Comparison of ENCODE assay signal across 25 cellular contexts in genomic region chr15:56871867-56872266, GRCh38. TPM values are rescaled to one million over a fixed set of nuclear protein-coding genes. Genes with fewer than 3 reads are reported as not detected.
DNase-seq lines count a peak whose midpoint lies in the region; ATAC-seq and TF ChIP-seq lines count a peak whose summit lies in the region.
"Had no signal": no experiment of that assay in that cellular context is flagged by ENCODE, and none has a peak within 500 bp of the region (broad histone marks: within the 10 kb centered on the region; RNA-seq: fewer than 3 reads in every experiment).

No MANE protein-coding gene starts in this region.

- TF ChIP-seq POLR2A in thyroid gland (IDR thresholded peaks at IDR 0.05): no peak

- H3K9me3 ChIP-seq in mesenchymal stem cell (ENCODE audit: control insufficient read depth, low read length): no peaks in the 10 kb centered on the region
- H3K9me3 ChIP-seq in thoracic aorta: no peaks in the 10 kb centered on the region
- no peaks in the 10 kb centered on the region for H3K9me3 ChIP-seq in thyroid gland
- H3K9me3 ChIP-seq: left lung, upper lobe of left lung had no signal

- H3K27ac ChIP-seq in mesenchymal stem cell (ENCODE audit: low read length, poor library complexity, severe bottlenecking): no peak overlapping the region
- H3K27ac ChIP-seq in thoracic aorta: peak overlapping the region in 1 of 2 donors; percentile 6
- no peak overlapping the region for H3K27ac ChIP-seq in thyroid gland
- H3K27ac ChIP-seq: epithelial cell of prostate, left lung, upper lobe of left lung had no signal

- no peak overlapping the region for H4K91ac ChIP-seq in mesenchymal stem cell (ENCODE audit: low read length)

- no peak overlapping the region for H3K18ac ChIP-seq in mesenchymal stem cell (ENCODE audit: low read depth in 1 of 2, low read length in 2 of 2)

- 74% methylated on average over 1 of the region's 4 CpGs for WGBS in mesenchymal stem cell
- 90% methylated on average over 4 of the region's 4 CpGs for WGBS in thyroid gland, 2 donors

- no peak overlapping the region for H3K4ac ChIP-seq in mesenchymal stem cell (ENCODE audit: low read depth in 1 of 2, low read length in 2 of 2)

- H3K4me1 ChIP-seq in mesenchymal stem cell (ENCODE audit: control insufficient read depth, insufficient read depth, low read depth, low read length) (no peaks in the 10 kb centered on the region), thoracic aorta (ENCODE audit: control insufficient read depth in 1 of 2, low read depth in 2 of 2) (peaks cover 8 to 18% of the 10 kb centered on the region in 2 donors), thyroid gland (peaks cover 0 to 8% of the 10 kb centered on the region in 2 donors)
- H3K4me1 ChIP-seq: left lung had no signal

- TF ChIP-seq CTCF in thoracic aorta (IDR thresholded peaks at IDR 0.05) (no peak), thyroid gland (IDR thresholded peaks at IDR 0.05) (no peak)

- no peak overlapping the region for H2AFZ ChIP-seq in mesenchymal stem cell (ENCODE audit: low read depth, low read length)

- H3K36me3 ChIP-seq in mesenchymal stem cell (ENCODE audit: control insufficient read depth in 1 of 2, insufficient read depth in 2 of 2, low read depth in 1 of 2, low read length in 2 of 2) (no peaks in the 10 kb centered on the region), thoracic aorta (no peaks in the 10 kb centered on the region), thyroid gland (no peaks in the 10 kb centered on the region)
- H3K36me3 ChIP-seq: left lung, upper lobe of left lung had no signal

- no peak overlapping the region for H3K14ac ChIP-seq in mesenchymal stem cell (ENCODE audit: low read length in 2 of 2)

- no peak for ATAC-seq in thoracic aorta (ENCODE audit: insufficient number of reproducible peaks, low FRiP score, low read depth)
- ATAC-seq in GM19035 (IDR thresholded peaks at IDR 0.05; ENCODE audit: unreplicated experiment): no peak
- ATAC-seq: CD8-positive, alpha-beta T cell; naive thymus-derived CD8-positive, alpha-beta T cell; right cardiac atrium had no signal

- H3K27me3 ChIP-seq in mesenchymal stem cell (ENCODE audit: control insufficient read depth in 1 of 2, insufficient read depth in 1 of 2, low read length in 2 of 2): no peaks in the 10 kb centered on the region
- no peaks in the 10 kb centered on the region for H3K27me3 ChIP-seq in thoracic aorta (replicated peaks; ENCODE audit: insufficient read depth)
- H3K27me3 ChIP-seq in thyroid gland: no peaks in the 10 kb centered on the region
- H3K27me3 ChIP-seq: left lung, upper lobe of left lung had no signal

- no peak overlapping the region for H2AK5ac ChIP-seq in mesenchymal stem cell (ENCODE audit: low read length, severe bottlenecking)

- intact Hi-C loops in thyroid gland (cut with DNase I): no loop called here

- H3K9ac ChIP-seq in mesenchymal stem cell (ENCODE audit: low read length): no peak overlapping the region

- peak; percentile 18 for DNase-seq in NCI-H146 (lab: John Stamatoyannopoulos, UW)
- DNase-seq in NCI-H146 treated with DMSO at 0.1 percent for 48 hours (lab: John Stamatoyannopoulos, UW; ENCODE audit: unreplicated experiment): no peak
- peak; percentile 27 for DNase-seq in dermis blood vessel endothelial cell
- peak; percentile 7 for DNase-seq in mesenchymal stem cell
- no peak for DNase-seq in thoracic aorta (ENCODE audit: low spot score)
- no peak for DNase-seq in NCI-H2171 (lab: John Stamatoyannopoulos, UW)
- no peak for DNase-seq in thyroid gland
- DNase-seq: 8988T; activated CD4-positive, alpha-beta T cell treated with anti-CD3 and anti-CD28 coated beads for 4 hours; activated naive CD4-positive, alpha-beta T cell treated with Interleukin-2 at 50 U/mL for 16 hours; activated T-cell treated with anti-CD3 and anti-CD28 coated beads, Interleukin-2, amount 50 U/mL, for 48 hours; AML-193; CD8-positive, alpha-beta T cell; immature natural killer cell; left lung; naive thymus-derived CD8-positive, alpha-beta T cell; NCI-H1092 treated with DMSO at 0.1 percent for 48 hours; NCI-H2081 treated with DMSO at 0.1 percent for 48 hours; right cardiac atrium; stimulated activated CD4-positive, alpha-beta T cell treated with anti-CD3 and anti-CD28 coated beads, Interleukin-12 subunit alpha, Interleukin-12 subunit beta, amount 100 ng/mL, for 4 hours; stimulated activated CD4-positive, alpha-beta T cell treated with anti-CD3 and anti-CD28 coated beads, Interleukin-4, amount 100 ng/mL, for 24 hours; stimulated activated naive CD4-positive, alpha-beta T cell; upper lobe of left lung had no signal

- H3K4me2 ChIP-seq in mesenchymal stem cell (ENCODE audit: low read length, poor library complexity, severe bottlenecking): no peak overlapping the region

- no peak overlapping the region for H2BK120ac ChIP-seq in mesenchymal stem cell (ENCODE audit: low read depth, low read length)

- no peak overlapping the region for H3K23ac ChIP-seq in mesenchymal stem cell (ENCODE audit: low read length in 2 of 2)

- H2BK12ac ChIP-seq in mesenchymal stem cell (ENCODE audit: low read length in 2 of 2): no peak overlapping the region

- no peak overlapping the region for H2BK15ac ChIP-seq in mesenchymal stem cell (ENCODE audit: low read depth, poor library complexity, severe bottlenecking)

- H3K79me1 ChIP-seq in mesenchymal stem cell (replicated peaks; ENCODE audit: low read length, poor library complexity, severe bottlenecking): no peaks in the 10 kb centered on the region

- no peak overlapping the region for H4K8ac ChIP-seq in mesenchymal stem cell (ENCODE audit: low read length)

- no peak overlapping the region for H3K4me3 ChIP-seq in mesenchymal stem cell (ENCODE audit: insufficient read depth in 1 of 2, low read depth in 1 of 2, low read length in 2 of 2)
- H3K4me3 ChIP-seq in thoracic aorta: peak overlapping the region; percentile 8
- no peak overlapping the region for H3K4me3 ChIP-seq in thyroid gland (replicated peaks in 1 of 3)
- H3K4me3 ChIP-seq: left lung, upper lobe of left lung had no signal

- no peak overlapping the region for H2BK5ac ChIP-seq in mesenchymal stem cell (ENCODE audit: low read depth, low read length, poor library complexity, severe bottlenecking)

RNA-seq across cellular contexts. Expression of gene TCF12, which starts 46.6 kb away (rescaled TPM):
- 78.5 and 111 TPM in 2 replicates for total RNA-seq in dermis blood vessel endothelial cell
- 43.3 TPM for polyA plus RNA-seq in mesenchymal stem cell (2013, experiment 1 of 2)
- polyA plus RNA-seq in mesenchymal stem cell (2013, experiment 2 of 2): 41.8 TPM
- 100 to 1,000 TPM in 1 of 2 donors, 10 to 100 TPM in 1; 91.8 to 107 TPM for total RNA-seq in thoracic aorta
- 100 to 1,000 TPM in 2 of 4 donors, 10 to 100 TPM in 2; 54.8 to 156 (median 108) TPM for total RNA-seq in thyroid gland

Comparison
In these comparisons a context has a peak if more than half of its experiments do, and no peak if none do; other contexts are left out.
1. DNase-seq: peak in NCI-H146 (single experiment), dermis blood vessel endothelial cell (single experiment) and mesenchymal stem cell (single experiment); none in NCI-H146 treated with DMSO at 0.1 percent for 48 hours (single experiment), thoracic aorta (single experiment), NCI-H2171 (single experiment) and thyroid gland (0 of 2).